Comparison of ENCODE assay signal across 11 cellular contexts in the genomic region with DNA sequence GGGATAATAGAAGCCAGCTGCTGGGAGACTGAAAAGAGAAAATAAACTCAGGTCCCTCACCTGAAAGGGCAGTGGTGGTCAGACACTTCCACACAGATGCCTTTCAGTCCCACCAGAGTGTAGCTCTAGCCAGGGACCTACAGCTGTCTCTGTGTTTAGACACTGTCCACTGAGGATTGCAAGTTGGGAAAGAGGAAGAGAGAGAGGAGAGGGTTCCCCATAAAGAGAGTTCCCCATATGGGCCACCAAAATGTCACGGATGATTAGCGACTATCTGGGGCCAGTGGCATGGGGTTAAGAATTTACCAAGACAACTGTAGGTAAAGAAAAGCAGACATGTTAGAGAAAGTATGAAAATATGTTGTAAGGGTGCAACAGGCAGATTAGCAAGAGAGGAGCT.
"Had no signal": no experiment of that assay in that cellular context is flagged by ENCODE, and none has a peak within 500 bp of the region (broad histone marks: within the 10 kb centered on the region; RNA-seq: fewer than 3 reads in every experiment).

No MANE protein-coding gene starts in this region.

- H3K36me3 Mint-ChIP-seq: activated naive CD4-positive, alpha-beta T cell treated with anti-CD3 and anti-CD28 coated beads, Interleukin-2, amount 50 U/mL, for 72 hours; brain had no signal

- H3K27me3 Mint-ChIP-seq: stimulated activated naive CD8-positive, alpha-beta T cell treated with anti-CD3 and anti-CD28 coated beads, Interleukin-15, Interleukin-2, amounts not matched to agents 100 ng/mL and 50 ng/mL, for 24 hours had no signal

- H3K79me2 ChIP-seq: hepatocyte had no signal

- H3K27ac Mint-ChIP-seq: stimulated activated naive CD8-positive, alpha-beta T cell treated with anti-CD3 and anti-CD28 coated beads, Interleukin-15, Interleukin-2, amounts not matched to agents 100 ng/mL and 50 ng/mL, for 24 hours had no signal

- H3K4me3 Mint-ChIP-seq: brain; endodermal cell; nephron progenitor cell; stimulated activated naive CD8-positive, alpha-beta T cell treated with anti-CD3 and anti-CD28 coated beads, Interleukin-15, Interleukin-2, amounts not matched to agents 100 ng/mL and 50 ng/mL, for 24 hours had no signal

- H3K9me3 Mint-ChIP-seq: activated naive CD4-positive, alpha-beta T cell treated with anti-CD3 and anti-CD28 coated beads, Interleukin-2, amount 50 U/mL, for 72 hours; brain; endodermal cell; stimulated activated naive CD8-positive, alpha-beta T cell treated with anti-CD3 and anti-CD28 coated beads, Interleukin-15, Interleukin-2, amounts not matched to agents 100 ng/mL and 50 ng/mL, for 24 hours had no signal

- DNase-seq: activated CD4-positive, alpha-beta T cell treated with anti-CD3 and anti-CD28 coated beads for 48 hours; amygdala; endodermal cell; erythroblast; left ventricle myocardium superior; nephron progenitor cell; stimulated activated CD4-positive, alpha-beta T cell treated with anti-CD3 and anti-CD28 coated beads, Interleukin-12 subunit alpha, Interleukin-12 subunit beta, amount 100 ng/mL, for 4 hours had no signal

- H3K4me1 Mint-ChIP-seq: brain had no signal

- H3K4me2 ChIP-seq: hepatocyte had no signal

- H2AFZ ChIP-seq: hepatocyte had no signal

- H3K27ac ChIP-seq: hepatocyte had no signal

- ATAC-seq: activated naive CD4-positive, alpha-beta T cell treated with anti-CD3 and anti-CD28 coated beads, Interleukin-2, amount 50 U/mL, for 72 hours; left ventricle myocardium superior had no signal

- H3K4me3 ChIP-seq: hepatocyte had no signal

- H3K27me3 ChIP-seq: hepatocyte had no signal
